ENCODE assay signal across 27 cellular contexts in genomic region chr9:22144226-22144625, GRCh38.
"Had no signal": no experiment of that assay in that cellular context is flagged by ENCODE, and none has a peak within 500 bp of the region (broad histone marks: within the 10 kb centered on the region; RNA-seq: fewer than 3 reads in every experiment).

No MANE protein-coding gene starts in this region.

- H3K4me1 Mint-ChIP-seq: memory B cell had no signal

- DNase-seq: activated CD4-positive, alpha-beta T cell treated with anti-CD3 and anti-CD28 coated beads, Interleukin-2, amount 50 U/mL, for 1 hour; activated CD8-positive, alpha-beta memory T cell treated with anti-CD3 and anti-CD28 coated beads for 24 hours; activated CD8-positive, alpha-beta memory T cell treated with anti-CD3 and anti-CD28 coated beads, Interleukin-2, amount 50 U/mL, for 48 hours; activated effector memory CD4-positive, alpha-beta T cell treated with Interleukin-2 at 50 U/mL for 16 hours; activated naive CD4-positive, alpha-beta T cell treated with anti-CD3 and anti-CD28 coated beads, Interleukin-2, amount 10 ng/mL, durations not matched to agents 7 days and 5 days; activated naive CD8-positive, alpha-beta T cell treated with anti-CD3 and anti-CD28 coated beads, Interleukin-2, amount 50 U/mL, for 24 hours; activated T-cell treated with anti-CD3 and anti-CD28 coated beads, Interleukin-2, amount 50 U/mL, for 48 hours; aorta; cerebellar nuclear complex; cortex of kidney; effector CD4-positive, alpha-beta T cell; gastrocnemius medialis; head of caudate nucleus; left ventricle myocardium inferior; mucosa of descending colon; naive B cell; stimulated activated CD4-positive, alpha-beta T cell treated with anti-CD3 and anti-CD28 coated beads, Interleukin-15, amount 100 ng/mL, for 24 hours; stimulated activated CD4-positive, alpha-beta T cell treated with anti-CD3 and anti-CD28 coated beads, Interleukin-2, amount 100 ng/mL, for 48 hours; stomach; trophoblast cell had no signal

- ATAC-seq: activated CD4-positive, CD25-positive, alpha-beta regulatory T cell treated with anti-CD3 and anti-CD28 coated beads, Interleukin-2, amount 50 U/mL, for 24 hours; activated naive CD8-positive, alpha-beta T cell treated with anti-CD3 and anti-CD28 coated beads, Interleukin-2, amount 50 U/mL, for 24 hours; gastrocnemius medialis; mucosa of descending colon had no signal

- H3K4me3 ChIP-seq: gastrocnemius medialis, left ventricle myocardium inferior, mucosa of descending colon, right atrium auricular region, skin epidermis, stomach, vagina had no signal

- H3K9me3 ChIP-seq: gastrocnemius medialis, left ventricle myocardium inferior, mucosa of descending colon, right atrium auricular region, stomach, vagina had no signal

- H3K4me1 ChIP-seq: gastrocnemius medialis, right atrium auricular region, vagina had no signal

- H3K27ac Mint-ChIP-seq: activated naive CD4-positive, alpha-beta T cell treated with anti-CD3 and anti-CD28 coated beads, Interleukin-2, amount 10 ng/mL, durations not matched to agents 7 days and 5 days; activated naive CD8-positive, alpha-beta T cell treated with anti-CD3 and anti-CD28 coated beads, Interleukin-2, amount 50 U/mL, for 24 hours; memory B cell; naive B cell; T-helper 1 cell treated with Interleukin-12 subunit alpha and Interleukin-12 subunit beta and Interleukin-4 antibody, amounts not matched to agents 30 μg/mL and 1 μg/mL, for 36 hours had no signal

- H3K36me3 ChIP-seq: gastrocnemius medialis, left ventricle myocardium inferior, right atrium auricular region, stomach, vagina had no signal

- H3K4me3 Mint-ChIP-seq: activated naive CD4-positive, alpha-beta T cell treated with anti-CD3 and anti-CD28 coated beads, Interleukin-2, amount 10 ng/mL, durations not matched to agents 7 days and 5 days; activated naive CD8-positive, alpha-beta T cell treated with anti-CD3 and anti-CD28 coated beads, Interleukin-2, amount 50 U/mL, for 24 hours; memory B cell; naive B cell; neural crest cell; T-helper 1 cell treated with Interleukin-12 subunit alpha and Interleukin-12 subunit beta and Interleukin-4 antibody, amounts not matched to agents 30 μg/mL and 1 μg/mL, for 36 hours had no signal

- H3K27me3 Mint-ChIP-seq: memory B cell had no signal

- H3K27me3 ChIP-seq: gastrocnemius medialis, right atrium auricular region, stomach, vagina had no signal

- H3K9me3 Mint-ChIP-seq: activated naive CD4-positive, alpha-beta T cell treated with anti-CD3 and anti-CD28 coated beads, Interleukin-2, amount 10 ng/mL, durations not matched to agents 7 days and 5 days; activated naive CD8-positive, alpha-beta T cell treated with anti-CD3 and anti-CD28 coated beads, Interleukin-2, amount 50 U/mL, for 24 hours; memory B cell; neural crest cell; T-helper 1 cell treated with Interleukin-12 subunit alpha and Interleukin-12 subunit beta and Interleukin-4 antibody, amounts not matched to agents 30 μg/mL and 1 μg/mL, for 36 hours had no signal

- H3K36me3 Mint-ChIP-seq: memory B cell, naive B cell had no signal

- H3K27ac ChIP-seq: gastrocnemius medialis, left ventricle myocardium inferior, right atrium auricular region, stomach, vagina had no signal
